8 cellular contexts compared by ENCODE assay signal in genomic region chr4:164012396-164013027, GRCh38.
A peak's percentile ranks its signal among the peaks of the same experiment; 100 is the strongest.
DNase-seq lines count a peak whose midpoint lies in the region; ATAC-seq, FAIRE-seq and TF ChIP-seq lines count a peak whose summit lies in the region.

No MANE protein-coding gene starts in this region.

- no peaks in the 10 kb centered on the region for H3K36me3 Mint-ChIP-seq in stimulated activated effector memory CD8-positive, alpha-beta T cell treated with anti-CD3 and anti-CD28 coated beads, Interleukin-12 subunit alpha, Interleukin-12 subunit beta, amount 100 ng/mL, for 72 hours

- intact Hi-C loops in mammary epithelial cell (cut with micrococcal nuclease), result loop anchor here (1.0 to 10.0 kb wide), 6 partner anchors 196 to 720 kb away; no protein-coding TSS in a partner anchor

- in situ Hi-C loops in mammary epithelial cell (cut with MboI; ENCODE audit: low sequenced_read_pairs in 2 of 2), result loop anchor here (10.0 to 25.0 kb wide), 3 partner anchors 450 to 725 kb away; no protein-coding TSS in a partner anchor

- TF ChIP-seq POLR2A in H54 (IDR thresholded peaks at IDR 0.05; ENCODE audit: low read depth, low read length), result no peak

- H3K27ac ChIP-seq in mammary epithelial cell (ENCODE audit: insufficient read depth, low read depth, low read length), result no peak overlapping the region
- H3K27ac ChIP-seq in osteoblast (ENCODE audit: low read depth, low read length), result no peak overlapping the region

- no peak overlapping the region for H3K4me3 Mint-ChIP-seq in stimulated activated effector memory CD8-positive, alpha-beta T cell treated with anti-CD3 and anti-CD28 coated beads, Interleukin-12 subunit alpha, Interleukin-12 subunit beta, amount 100 ng/mL, for 72 hours

- no peaks in the 10 kb centered on the region for H3K27me3 ChIP-seq in mammary epithelial cell (ENCODE audit: insufficient read depth, low read length)
- no peaks in the 10 kb centered on the region for H3K27me3 ChIP-seq in osteoblast (ENCODE audit: insufficient read depth, low read length)

- H2AFZ ChIP-seq in mammary epithelial cell (ENCODE audit: low read depth, low read length) (no peak overlapping the region), osteoblast (ENCODE audit: low read length) (no peak overlapping the region)

- H3K4me1 ChIP-seq in mammary epithelial cell (ENCODE audit: insufficient read depth, low read length) (no peaks in the 10 kb centered on the region), osteoblast (ENCODE audit: insufficient read depth, low read length) (no peaks in the 10 kb centered on the region)

- H4K20me1 ChIP-seq in mammary epithelial cell (ENCODE audit: insufficient read depth, low read length), result no peaks in the 10 kb centered on the region
- H4K20me1 ChIP-seq in osteoblast (ENCODE audit: insufficient read depth, low read length), result no peaks in the 10 kb centered on the region

- no peak for FAIRE-seq in H54 (lab: Jason Lieb, UNC)

- no peaks in the 10 kb centered on the region for H3K4me1 Mint-ChIP-seq in stimulated activated effector memory CD8-positive, alpha-beta T cell treated with anti-CD3 and anti-CD28 coated beads, Interleukin-12 subunit alpha, Interleukin-12 subunit beta, amount 100 ng/mL, for 72 hours

- 0% methylated on average over 2 of the region's 3 CpGs for WGBS in mammary epithelial cell (ENCODE audit: low coverage, missing lambda C conversion rate)

- DNase-seq in H54 (ENCODE audit: insufficient read length, low spot score), result peak; percentile 5
- peak; percentile 33 for DNase-seq in NCI-H460 (ENCODE audit: extremely low read depth, low read depth)
- peak; percentile 16 for DNase-seq in mammary epithelial cell
- peak; percentile 24 for DNase-seq in retinal pigment epithelial cell (ENCODE audit: low read depth)
- DNase-seq in stimulated activated effector memory CD8-positive, alpha-beta T cell treated with anti-CD3 and anti-CD28 coated beads, Interleukin-12 subunit alpha, Interleukin-12 subunit beta, amount 100 ng/mL, for 72 hours (ENCODE audit: low spot score in 2 of 2), result no peak
- no peak for DNase-seq in osteoblast (ENCODE audit: insufficient read length, low spot score, missing footprints)
- DNase-seq in mesenteric fat pad (ENCODE audit: low spot score), result no peak

- peak; percentile 79 for ATAC-seq in GM18498 (IDR thresholded peaks at IDR 0.05; ENCODE audit: unreplicated experiment)
- ATAC-seq in stimulated activated effector memory CD8-positive, alpha-beta T cell treated with anti-CD3 and anti-CD28 coated beads, Interleukin-12 subunit alpha, Interleukin-12 subunit beta, amount 100 ng/mL, for 72 hours, result no peak

- H3K9me3 Mint-ChIP-seq in stimulated activated effector memory CD8-positive, alpha-beta T cell treated with anti-CD3 and anti-CD28 coated beads, Interleukin-12 subunit alpha, Interleukin-12 subunit beta, amount 100 ng/mL, for 72 hours, result peaks cover 22% of the 10 kb centered on the region

- H3K36me3 ChIP-seq in mammary epithelial cell (ENCODE audit: insufficient read depth, low read length) (no peaks in the 10 kb centered on the region), osteoblast (ENCODE audit: insufficient read depth, low read length) (no peaks in the 10 kb centered on the region)

- H3K4me3 ChIP-seq in mammary epithelial cell (replicated peaks in 1 of 3; ENCODE audit: insufficient read depth in 1 of 3, low read depth in 2 of 3, low read length in 3 of 3) (no peak overlapping the region), retinal pigment epithelial cell (ENCODE audit: low read length) (no peak overlapping the region), osteoblast (ENCODE audit: insufficient read depth, low read length) (no peak overlapping the region)

- CTCF ChIA-PET in mammary epithelial cell (lab: Charles Lee; ENCODE audit: low non-redundant PET), result interaction anchor here (1.0 kb wide), 1 partner anchor 462 kb away, joined by 19 read pairs; no protein-coding TSS in a partner anchor

- peak; percentile 50 to 64 for TF ChIP-seq CTCF in mammary epithelial cell (conservative IDR thresholded peaks at IDR 0.05 in 1 of 2, IDR thresholded peaks at IDR 0.05 in 1 of 2; ENCODE audit: extremely low read depth in 1 of 2, insufficient read depth in 1 of 2, low read depth in 1 of 2, low read length in 2 of 2)
- peak; percentile 82 for TF ChIP-seq CTCF in retinal pigment epithelial cell (conservative IDR thresholded peaks at IDR 0.05; ENCODE audit: low read depth, low read length)
- TF ChIP-seq CTCF in osteoblast (IDR thresholded peaks at IDR 0.05; ENCODE audit: extremely low read depth, low read depth, low read length), result no peak

- H3K79me2 ChIP-seq in mammary epithelial cell (ENCODE audit: insufficient read depth, low read length) (no peaks in the 10 kb centered on the region), osteoblast (ENCODE audit: insufficient read depth, low read length) (no peaks in the 10 kb centered on the region)

- no TSS peak for BruUV-seq in mammary epithelial cell (replicated peaks; lab: Mats Ljungman, UMichigan)

- dilution Hi-C loops in mammary epithelial cell (cut with HindIII; ENCODE audit: low sequenced_read_pairs), result no loop called here

- H3K9me3 ChIP-seq in mammary epithelial cell (replicated peaks; ENCODE audit: insufficient read depth, low read length), result no peaks in the 10 kb centered on the region
- peaks cover 2% of the 10 kb centered on the region for H3K9me3 ChIP-seq in osteoblast (ENCODE audit: low read depth, low read length)

- H3K27ac Mint-ChIP-seq in stimulated activated effector memory CD8-positive, alpha-beta T cell treated with anti-CD3 and anti-CD28 coated beads, Interleukin-12 subunit alpha, Interleukin-12 subunit beta, amount 100 ng/mL, for 72 hours, result no peak overlapping the region

- no peak overlapping the region for H3K9ac ChIP-seq in mammary epithelial cell (ENCODE audit: insufficient read depth, low read length)

- H3K4me2 ChIP-seq in mammary epithelial cell (ENCODE audit: insufficient read depth, low read depth, low read length) (no peak overlapping the region), osteoblast (ENCODE audit: insufficient read depth, low read length) (no peak overlapping the region)

Comparison
In these comparisons a context has a peak if more than half of its experiments do, and no peak if none do; other contexts are left out.
1. DNase-seq: peak in H54 (single experiment), NCI-H460 (single experiment), mammary epithelial cell (single experiment) and retinal pigment epithelial cell (single experiment); none in stimulated activated effector memory CD8-positive, alpha-beta T cell treated with anti-CD3 and anti-CD28 coated beads, Interleukin-12 subunit alpha, Interleukin-12 subunit beta, amount 100 ng/mL, for 72 hours (0 of 2), osteoblast (single experiment) and mesenteric fat pad (single experiment).